Comparison of ENCODE assay signal across 28 cellular contexts in the genomic region with DNA sequence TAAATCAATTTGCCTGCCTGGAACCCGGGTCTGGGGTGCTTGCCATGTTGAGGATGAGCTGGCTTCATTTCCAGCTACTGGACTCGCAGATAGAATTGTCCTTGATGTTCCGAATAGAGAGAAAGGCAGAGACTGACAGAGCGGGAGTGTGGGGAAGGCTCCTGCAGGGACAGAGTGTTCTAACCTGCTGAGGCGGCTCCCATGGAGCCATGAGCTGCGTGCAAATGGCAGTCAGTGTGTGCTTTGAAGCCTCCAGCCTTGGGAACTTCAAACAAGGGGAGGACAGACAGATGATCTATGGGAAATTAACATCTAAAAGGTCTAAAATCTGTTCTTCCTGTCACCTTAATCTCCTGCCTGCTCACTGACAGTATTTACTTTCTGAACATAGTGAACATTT.
"Had no signal": no experiment of that assay in that cellular context is flagged by ENCODE, and none has a peak within 500 bp of the region (broad histone marks: within the 10 kb centered on the region; RNA-seq: fewer than 3 reads in every experiment).

No MANE protein-coding gene starts in this region.

- H3K4me1 Mint-ChIP-seq: naive B cell; stimulated activated memory B cell treated with anti-CD40 and anti-IgM and Interleukin-4, amounts not matched to agents 10 μg/mL and 1 μg/mL and 100 μg/mL, for 72 hours; stimulated activated naive CD8-positive, alpha-beta T cell treated with anti-CD3 and anti-CD28 coated beads, Interleukin-15, amount 100 ng/mL, for 72 hours had no signal

- H3K27me3 Mint-ChIP-seq: naive B cell; stimulated activated memory B cell treated with anti-CD40 and anti-IgM and Interleukin-4, amounts not matched to agents 10 μg/mL and 1 μg/mL and 100 μg/mL, for 72 hours; stimulated activated naive CD8-positive, alpha-beta T cell treated with anti-CD3 and anti-CD28 coated beads, Interleukin-15, amount 100 ng/mL, for 72 hours had no signal

- ATAC-seq: activated CD4-positive, CD25-positive, alpha-beta regulatory T cell treated with anti-CD3 and anti-CD28 coated beads, Interleukin-2, amount 50 U/mL, for 24 hours; left cardiac atrium; psoas muscle; stimulated activated memory B cell treated with anti-CD40 and anti-IgM and Interleukin-4, amounts not matched to agents 10 μg/mL and 1 μg/mL and 100 μg/mL, for 72 hours; stimulated activated naive CD8-positive, alpha-beta T cell treated with anti-CD3 and anti-CD28 coated beads, Interleukin-15, amount 100 ng/mL, for 72 hours; upper lobe of right lung had no signal

- H3K27me3 ChIP-seq: breast epithelium, esophagus squamous epithelium, pancreas, thyroid gland had no signal

- H3K4me1 ChIP-seq: breast epithelium, esophagus squamous epithelium, pancreas, psoas muscle, thyroid gland, upper lobe of right lung had no signal

- H3K4me3 ChIP-seq: breast epithelium, esophagus squamous epithelium, pancreas, psoas muscle, smooth muscle cell, thyroid gland, upper lobe of right lung had no signal

- H3K9me3 ChIP-seq: breast epithelium, esophagus squamous epithelium, pancreas, psoas muscle, thyroid gland, upper lobe of right lung had no signal

- H3K36me3 Mint-ChIP-seq: naive B cell; stimulated activated memory B cell treated with anti-CD40 and anti-IgM and Interleukin-4, amounts not matched to agents 10 μg/mL and 1 μg/mL and 100 μg/mL, for 72 hours had no signal

- H3K4me3 Mint-ChIP-seq: activated naive CD4-positive, alpha-beta T cell treated with anti-CD3 and anti-CD28 coated beads for 36 hours; dendritic cell treated with granulocyte-macrophage colony-stimulating factor and Interleukin-4, amounts not matched to agents 40 ng/mL and 50 ng/mL, for 4 days; naive B cell; nephron progenitor cell; stimulated activated memory B cell treated with anti-CD40 and anti-IgM and Interleukin-4, amounts not matched to agents 10 μg/mL and 1 μg/mL and 100 μg/mL, for 72 hours; stimulated activated naive CD8-positive, alpha-beta T cell treated with anti-CD3 and anti-CD28 coated beads, Interleukin-15, amount 100 ng/mL, for 72 hours had no signal

- H3K36me3 ChIP-seq: breast epithelium, esophagus squamous epithelium, pancreas, thyroid gland, upper lobe of right lung had no signal

- H3K9me3 Mint-ChIP-seq: activated naive CD4-positive, alpha-beta T cell treated with anti-CD3 and anti-CD28 coated beads for 36 hours; dendritic cell treated with granulocyte-macrophage colony-stimulating factor and Interleukin-4, amounts not matched to agents 40 ng/mL and 50 ng/mL, for 4 days; nephron progenitor cell had no signal

- H3K27ac Mint-ChIP-seq: activated naive CD4-positive, alpha-beta T cell treated with anti-CD3 and anti-CD28 coated beads for 36 hours; dendritic cell treated with granulocyte-macrophage colony-stimulating factor and Interleukin-4, amounts not matched to agents 40 ng/mL and 50 ng/mL, for 4 days; naive B cell; nephron progenitor cell; stimulated activated memory B cell treated with anti-CD40 and anti-IgM and Interleukin-4, amounts not matched to agents 10 μg/mL and 1 μg/mL and 100 μg/mL, for 72 hours; stimulated activated naive CD8-positive, alpha-beta T cell treated with anti-CD3 and anti-CD28 coated beads, Interleukin-15, amount 100 ng/mL, for 72 hours had no signal

- H3K4me2 ChIP-seq: smooth muscle cell had no signal

- H3K27ac ChIP-seq: breast epithelium, epithelial cell of prostate, esophagus squamous epithelium, pancreas, psoas muscle, thyroid gland, upper lobe of right lung, VCaP had no signal

- DNase-seq: activated CD4-positive, alpha-beta T cell treated with anti-CD3 and anti-CD28 coated beads for 48 hours; activated CD4-positive, alpha-beta T cell treated with anti-CD3 and anti-CD28 coated beads, Interleukin-2, amount 50 U/mL, for 48 hours; activated CD8-positive, alpha-beta memory T cell treated with anti-CD3 and anti-CD28 coated beads for 24 hours; activated effector memory CD4-positive, alpha-beta T cell treated with anti-CD3 and anti-CD28 coated beads, Interleukin-2, amount 50 U/mL, for 16 hours; activated naive CD4-positive, alpha-beta T cell treated with anti-CD3 and anti-CD28 coated beads for 36 hours; amygdala; central memory CD4-positive, alpha-beta T cell; esophagus squamous epithelium; left cardiac atrium; mammary epithelial cell; naive B cell; nephron progenitor cell; nucleus accumbens; pancreas; psoas muscle; stimulated activated CD4-positive, alpha-beta T cell treated with anti-CD3 and anti-CD28 coated beads, Interleukin-1b, Interleukin-23, amount 100 ng/mL, for 48 hours; stimulated activated CD4-positive, alpha-beta T cell treated with anti-CD3 and anti-CD28 coated beads, Interleukin-4, amount 100 ng/mL, for 4 hours; stimulated activated CD8-positive, alpha-beta memory T cell treated with anti-CD3 and anti-CD28 coated beads, Interleukin-4, amount 100 ng/mL, for 48 hours; stimulated activated naive CD8-positive, alpha-beta T cell treated with anti-CD3 and anti-CD28 coated beads, Interleukin-15, amount 100 ng/mL, for 72 hours; thyroid gland; upper lobe of right lung had no signal
